In the genomic region with DNA sequence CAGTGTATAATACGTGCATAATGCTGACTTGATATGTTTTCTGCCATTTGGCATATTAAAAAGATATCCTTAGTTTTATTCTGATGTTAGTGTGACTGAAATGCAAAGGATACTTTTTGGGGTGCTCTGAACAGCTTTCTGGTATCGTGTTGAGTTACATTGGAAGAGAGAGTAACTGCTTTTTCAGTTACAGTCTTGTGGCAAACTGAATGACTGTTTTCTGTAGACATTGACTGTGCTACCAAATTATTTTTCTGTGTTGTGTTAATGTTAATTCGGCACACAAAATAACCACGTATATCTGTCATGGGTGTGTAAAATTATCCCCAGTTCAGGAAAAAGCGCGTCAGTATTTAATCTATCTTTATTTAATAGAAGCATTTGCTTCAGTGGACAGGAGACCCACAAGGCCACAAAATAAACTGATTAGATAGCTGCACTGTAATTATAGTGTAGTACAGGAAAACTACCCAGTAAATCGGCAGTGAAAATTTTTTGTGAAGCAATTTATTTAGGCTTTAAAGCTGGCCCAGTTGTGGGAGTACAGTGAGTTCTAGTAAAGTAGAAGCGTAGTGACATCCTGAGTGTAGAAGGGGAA, we compare ENCODE assay signal across 11 cellular contexts. TPM values are rescaled to one million over a fixed set of nuclear protein-coding genes. Genes with fewer than 3 reads are reported as not detected.
DNase-seq lines count a peak whose midpoint lies in the region; ATAC-seq, FAIRE-seq and TF ChIP-seq lines count a peak whose summit lies in the region.
"Had no signal": no experiment of that assay in that cellular context is flagged by ENCODE, and none has a peak within 500 bp of the region (broad histone marks: within the 10 kb centered on the region; RNA-seq: fewer than 3 reads in every experiment).

No MANE protein-coding gene starts in this region.

- H3K9me3 ChIP-seq in SK-N-MC (ENCODE audit: low read depth, low read length): no peaks in the 10 kb centered on the region

- H3K36me3 Mint-ChIP-seq in activated CD4-positive, alpha-beta T cell treated with anti-CD3 and anti-CD28 coated beads, Interleukin-2, amount 10 ng/mL, durations not matched to agents 24 days and 14 days (ENCODE audit: low read depth): peaks cover 16% of the 10 kb centered on the region

- peak overlapping the region; percentile 81 for H3K27ac Mint-ChIP-seq in activated CD4-positive, alpha-beta T cell treated with anti-CD3 and anti-CD28 coated beads, Interleukin-2, amount 10 ng/mL, durations not matched to agents 24 days and 14 days

- 0 out of 2 replicates have a peak, but pooled peaks cover 3% of the 10 kb centered on the region for H3K36me3 ChIP-seq in SK-N-MC (ENCODE audit: insufficient read depth, low read length)

- peaks cover 40% of the 10 kb centered on the region for H3K4me1 Mint-ChIP-seq in activated CD4-positive, alpha-beta T cell treated with anti-CD3 and anti-CD28 coated beads, Interleukin-2, amount 10 ng/mL, durations not matched to agents 24 days and 14 days

- no peak for ATAC-seq in GM19395 (IDR thresholded peaks at IDR 0.05; ENCODE audit: unreplicated experiment)

- DNase-seq in activated CD4-positive, alpha-beta T cell treated with anti-CD3 and anti-CD28 coated beads, Interleukin-2, amount 10 ng/mL, durations not matched to agents 24 days and 14 days: no peak
- no peak for DNase-seq in activated CD4-positive, alpha-beta T cell treated with anti-CD3 and anti-CD28 coated beads, Interleukin-2, amount 50 U/mL, for 1 hour
- DNase-seq in SK-N-MC (ENCODE audit: low read depth, low spot score) (no peak), epithelial cell of esophagus (ENCODE audit: low read depth) (no peak), NCI-H526 treated with DMSO at 0.1 percent for 48 hours (lab: John Stamatoyannopoulos, UW) (no peak), H54 (ENCODE audit: insufficient read length, low spot score) (no peak)
- DNase-seq: stimulated activated CD4-positive, alpha-beta T cell treated with anti-CD3 and anti-CD28 coated beads, Interleukin-2, amount 100 ng/mL, for 48 hours had no signal

- no peak for TF ChIP-seq POLR2A in H54 (IDR thresholded peaks at IDR 0.05; ENCODE audit: low read depth, low read length)

- H3K9me3 Mint-ChIP-seq in activated CD4-positive, alpha-beta T cell treated with anti-CD3 and anti-CD28 coated beads, Interleukin-2, amount 10 ng/mL, durations not matched to agents 24 days and 14 days: peaks cover 5% of the 10 kb centered on the region

- FAIRE-seq in H54 (lab: Jason Lieb, UNC): no peak
- FAIRE-seq: A204.1, TTC549 had no signal

- intact Hi-C loops in activated CD4-positive, alpha-beta T cell treated with anti-CD3 and anti-CD28 coated beads, Interleukin-2, amount 10 ng/mL, durations not matched to agents 24 days and 14 days (cut with micrococcal nuclease): loop anchor here (2.0 to 10.0 kb wide), 2 partner anchors 62 to 340 kb away; partner anchors contain the start of gene POP4

- H3K4me3 Mint-ChIP-seq in activated CD4-positive, alpha-beta T cell treated with anti-CD3 and anti-CD28 coated beads, Interleukin-2, amount 10 ng/mL, durations not matched to agents 24 days and 14 days: peak overlapping the region; percentile 60

- H3K27ac ChIP-seq in SK-N-MC (peak overlapping the region; percentile 59), skin epidermis (peak overlapping the region in 13 of 21 experiments; percentile 1 to 69 (median 29))

- H3K27me3 Mint-ChIP-seq in activated CD4-positive, alpha-beta T cell treated with anti-CD3 and anti-CD28 coated beads, Interleukin-2, amount 10 ng/mL, durations not matched to agents 24 days and 14 days: peaks cover 1% of the 10 kb centered on the region

- H3K9ac ChIP-seq in SK-N-MC (ENCODE audit: insufficient read length): peak overlapping the region; percentile 66

- H3K4me3 ChIP-seq in SK-N-MC (peak overlapping the region; percentile 70), epithelial cell of esophagus (ENCODE audit: low read length) (peak overlapping the region; percentile 7), skin epidermis (no peak overlapping the region)

- no peak for TF ChIP-seq CTCF in epithelial cell of esophagus (IDR thresholded peaks at IDR 0.05; ENCODE audit: insufficient read depth, low read depth, low read length, missing control alignments)

RNA-seq across cellular contexts. Expression of gene URI1, which starts 2.5 kb away (rescaled TPM):
- total RNA-seq in activated CD4-positive, alpha-beta T cell treated with anti-CD3 and anti-CD28 coated beads, Interleukin-2, amount 10 ng/mL, durations not matched to agents 24 days and 14 days: 60.0 and 64.3 TPM in 2 replicates

Comparison
In these comparisons a context has a peak if more than half of its experiments do, and no peak if none do; other contexts are left out.
1. H3K4me3 ChIP-seq: peak in SK-N-MC (single experiment) and epithelial cell of esophagus (single experiment); none in skin epidermis (0 of 7).